In the genomic region with DNA sequence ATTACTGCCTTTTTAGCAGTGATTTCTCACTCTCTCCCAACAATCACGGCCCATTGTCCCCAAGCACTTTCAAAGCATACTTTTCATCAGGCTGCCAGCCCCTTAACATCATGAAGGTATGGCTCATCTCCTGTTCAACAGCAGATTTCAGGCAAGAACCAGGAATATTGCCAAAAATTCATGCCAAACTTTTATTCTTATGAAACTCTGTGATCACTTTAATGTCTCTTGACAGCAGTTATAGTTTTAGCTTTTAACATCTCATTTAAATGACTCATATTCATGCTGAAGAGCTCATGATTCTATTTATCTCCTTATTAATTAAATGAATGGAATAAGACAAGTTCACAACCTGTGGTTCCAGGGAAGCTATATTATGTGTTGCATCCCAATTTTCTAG, we compare ENCODE assay signal across 18 cellular contexts.
DNase-seq lines count a peak whose midpoint lies in the region; TF ChIP-seq lines count a peak whose summit lies in the region.
"Had no signal": no experiment of that assay in that cellular context is flagged by ENCODE, and none has a peak within 500 bp of the region (broad histone marks: within the 10 kb centered on the region; RNA-seq: fewer than 3 reads in every experiment).

No MANE protein-coding gene starts in this region.

- TF ChIP-seq CTCF in astrocyte of the spinal cord (IDR thresholded peaks at IDR 0.05; ENCODE audit: low read depth, low read length) = no peak

- DNase-seq in HCEC 1CT (peak; percentile 28), astrocyte of the spinal cord (ENCODE audit: low read depth, low spot score) (peak; percentile 1), fibroblast of peridontal ligament (ENCODE audit: extremely low read depth) (peak; percentile 3), stromal cell of bone marrow (ENCODE audit: low read depth) (peak; percentile 34), A172 (ENCODE audit: low spot score) (no peak), activated gamma-delta T cell treated with Interleukin-2 at 50 U/mL for 16 hours (no peak), UCSD-AML1 (lab: John Stamatoyannopoulos, UW; ENCODE audit: unreplicated experiment) (no peak)
- DNase-seq: CD8-positive, alpha-beta memory T cell; DND-41; GDM1; GOT3; HFFc6; NCI-H1105; NCI-H1694; NCI-H446; NCI-H69; SIG-M5 had no signal

- no peak overlapping the region for H3K4me3 ChIP-seq in astrocyte of the spinal cord (ENCODE audit: low read depth, low read length)
- H3K4me3 ChIP-seq: BLaER1 treated with 17β-estradiol and CSF1 and Interleukin-3, amounts not matched to agents 10 nM and 100 nM had no signal

- in situ Hi-C loops in astrocyte of the spinal cord (cut with HindIII; ENCODE audit: low sequenced_read_pairs) = no loop called here

Comparison
In these comparisons a context has a peak if more than half of its experiments do, and no peak if none do; other contexts are left out.
1. DNase-seq: peak in HCEC 1CT (single experiment), astrocyte of the spinal cord (single experiment), fibroblast of peridontal ligament (single experiment) and stromal cell of bone marrow (single experiment); none in A172 (single experiment), activated gamma-delta T cell treated with Interleukin-2 at 50 U/mL for 16 hours (single experiment) and UCSD-AML1 (single experiment).